In genomic region chr16:24700549-24701392, GRCh38 we compare ENCODE assay signal across 9 cellular contexts. TPM values are rescaled to one million over a fixed set of nuclear protein-coding genes. Genes with fewer than 3 reads are reported as not detected.
A peak's percentile ranks its signal among the peaks of the same experiment; 100 is the strongest.
DNase-seq lines count a peak whose midpoint lies in the region; ATAC-seq, FAIRE-seq and TF ChIP-seq lines count a peak whose summit lies in the region.
"Had no signal": no experiment of that assay in that cellular context is flagged by ENCODE, and none has a peak within 500 bp of the region (broad histone marks: within the 10 kb centered on the region; RNA-seq: fewer than 3 reads in every experiment).

No MANE protein-coding gene starts in this region.

- in situ Hi-C loops in HepG2 (cut with HindIII; ENCODE audit: extremely low pct_ligation_motif_present, low pct_unique_long_range_greater_than_20kb): no loop called here

- TF ChIP-seq EP300 in HepG2 (IDR thresholded peaks at IDR 0.05; ENCODE audit: low read depth in 2 of 2, low read length in 2 of 2) (no peak), HepG2 (CRISPR knock-in tag; IDR thresholded peaks at IDR 0.05; ENCODE audit: borderline replicate concordance) (no peak), upper lobe of left lung (IDR thresholded peaks at IDR 0.05) (peak in 3 of 4 donors; percentile 36 to 90 (median 63))

- H3K36me3 Mint-ChIP-seq in activated CD4-positive, alpha-beta T cell treated with anti-CD3 and anti-CD28 coated beads for 36 hours (ENCODE audit: low read depth): no peaks in the 10 kb centered on the region
- H3K36me3 Mint-ChIP-seq in activated CD4-positive, alpha-beta T cell treated with anti-CD3 and anti-CD28 coated beads, Interleukin-2, amount 10 ng/mL, durations not matched to agents 24 days and 14 days (ENCODE audit: low read depth): no peaks in the 10 kb centered on the region
- H3K36me3 Mint-ChIP-seq in activated CD8-positive, alpha-beta T cell treated with anti-CD3 and anti-CD28 coated beads for 36 hours (ENCODE audit: low read depth): no peaks in the 10 kb centered on the region
- H3K36me3 Mint-ChIP-seq: CD4-positive, CD25-positive, alpha-beta regulatory T cell had no signal

- no peaks in the 10 kb centered on the region for H3K9me3 Mint-ChIP-seq in activated CD4-positive, alpha-beta T cell treated with anti-CD3 and anti-CD28 coated beads for 36 hours (ENCODE audit: low read depth)
- H3K9me3 Mint-ChIP-seq in activated CD4-positive, alpha-beta T cell treated with anti-CD3 and anti-CD28 coated beads, Interleukin-2, amount 10 ng/mL, durations not matched to agents 24 days and 14 days: no peaks in the 10 kb centered on the region
- no peaks in the 10 kb centered on the region for H3K9me3 Mint-ChIP-seq in activated CD8-positive, alpha-beta T cell treated with anti-CD3 and anti-CD28 coated beads for 36 hours

- no peak overlapping the region for H3K4me2 ChIP-seq in HepG2 (ENCODE audit: low read depth, low read length)

- H3K9me3 ChIP-seq in HepG2 (ENCODE audit: low read length) (no peaks in the 10 kb centered on the region), upper lobe of left lung (no peaks in the 10 kb centered on the region)

- no peaks in the 10 kb centered on the region for H3K79me2 ChIP-seq in HepG2 (ENCODE audit: insufficient read depth, low read length)

- CTCF ChIA-PET in activated CD4-positive, alpha-beta T cell treated with anti-CD3 and anti-CD28 coated beads for 36 hours (lab: Charles Lee): no interaction called here
- CTCF ChIA-PET in HepG2 (lab: Yijun Ruan, JAX; ENCODE audit: low intra/inter-chr PET ratio, low total read pairs): no interaction called here
- CTCF ChIA-PET in activated CD8-positive, alpha-beta T cell treated with anti-CD3 and anti-CD28 coated beads for 36 hours (lab: Charles Lee): no interaction called here

- intact Hi-C loops in activated CD4-positive, alpha-beta T cell treated with anti-CD3 and anti-CD28 coated beads for 36 hours (cut with DNase I, micrococcal nuclease): no loop called here
- intact Hi-C loops in activated CD4-positive, alpha-beta T cell treated with anti-CD3 and anti-CD28 coated beads, Interleukin-2, amount 10 ng/mL, durations not matched to agents 24 days and 14 days (cut with micrococcal nuclease): no loop called here
- intact Hi-C loops in HepG2 (cut with micrococcal nuclease; ENCODE audit: unreplicated experiment): no loop called here
- intact Hi-C loops in activated CD8-positive, alpha-beta T cell treated with anti-CD3 and anti-CD28 coated beads for 36 hours (cut with micrococcal nuclease): no loop called here

- H3K4me1 ChIP-seq in HepG2 (ENCODE audit: insufficient read depth, low read length) (peaks cover 29% of the 10 kb centered on the region), upper lobe of left lung (peaks cover 0 to 6% (median 3%) of the 10 kb centered on the region in 4 donors)

- peaks cover 2% of the 10 kb centered on the region for H3K4me1 Mint-ChIP-seq in activated CD4-positive, alpha-beta T cell treated with anti-CD3 and anti-CD28 coated beads for 36 hours
- no peaks in the 10 kb centered on the region for H3K4me1 Mint-ChIP-seq in activated CD4-positive, alpha-beta T cell treated with anti-CD3 and anti-CD28 coated beads, Interleukin-2, amount 10 ng/mL, durations not matched to agents 24 days and 14 days
- H3K4me1 Mint-ChIP-seq in activated CD8-positive, alpha-beta T cell treated with anti-CD3 and anti-CD28 coated beads for 36 hours (ENCODE audit: low read depth): no peaks in the 10 kb centered on the region
- H3K4me1 Mint-ChIP-seq: CD4-positive, CD25-positive, alpha-beta regulatory T cell had no signal

- H2AFZ ChIP-seq in HepG2 (ENCODE audit: low read length): no peak overlapping the region

- POLR2A ChIA-PET in activated CD4-positive, alpha-beta T cell treated with anti-CD3 and anti-CD28 coated beads for 36 hours (lab: Charles Lee): no interaction called here
- POLR2A ChIA-PET in HepG2 (lab: Yijun Ruan, JAX): no interaction called here
- POLR2A ChIA-PET in activated CD8-positive, alpha-beta T cell treated with anti-CD3 and anti-CD28 coated beads for 36 hours (lab: Charles Lee): no interaction called here

- H3K27ac ChIP-seq in caudate nucleus (ENCODE audit: low read depth, low read length) (peak overlapping the region; percentile 82), HepG2 (ENCODE audit: extremely low read length, insufficient read depth, low read length) (no peak overlapping the region), upper lobe of left lung (peak overlapping the region in 3 of 4 donors; percentile 44 to 64 (median 59))

- no peak for TF ChIP-seq CTCF in HepG2 (CRISPR knock-in tag; IDR thresholded peaks at IDR 0.05)
- no peak for TF ChIP-seq CTCF in upper lobe of left lung (IDR thresholded peaks at IDR 0.05)
- TF ChIP-seq CTCF in activated CD8-positive, alpha-beta T cell treated with anti-CD3 and anti-CD28 coated beads for 36 hours (IDR thresholded peaks at IDR 0.05): no peak

- H3K4me3 Mint-ChIP-seq in activated CD4-positive, alpha-beta T cell treated with anti-CD3 and anti-CD28 coated beads for 36 hours: no peak overlapping the region
- H3K4me3 Mint-ChIP-seq in activated CD4-positive, alpha-beta T cell treated with anti-CD3 and anti-CD28 coated beads, Interleukin-2, amount 10 ng/mL, durations not matched to agents 24 days and 14 days: no peak overlapping the region
- no peak overlapping the region for H3K4me3 Mint-ChIP-seq in activated CD8-positive, alpha-beta T cell treated with anti-CD3 and anti-CD28 coated beads for 36 hours
- H3K4me3 Mint-ChIP-seq: CD4-positive, CD25-positive, alpha-beta regulatory T cell had no signal

- no peak for FAIRE-seq in HepG2 (lab: Jason Lieb, UNC)

- 0 out of 5 replicates have a peak, but pooled peaks cover 0 to 6% of the 10 kb centered on the region in 2 experiments for H3K27me3 ChIP-seq in HepG2 (ENCODE audit: control insufficient read depth in 1 of 2, insufficient read depth in 2 of 2, low read length in 2 of 2)
- no peaks in the 10 kb centered on the region for H3K27me3 ChIP-seq in upper lobe of left lung

- TF ChIP-seq POLR2A in HepG2 (IDR thresholded peaks at IDR 0.05; ENCODE audit: insufficient read depth in 1 of 2, low read depth in 2 of 2, low read length in 2 of 2): no peak
- TF ChIP-seq POLR2A in upper lobe of left lung (IDR thresholded peaks at IDR 0.05): no peak

- H3K36me3 ChIP-seq in HepG2 (replicated peaks in 1 of 2; ENCODE audit: control insufficient read depth in 1 of 2, insufficient read depth in 2 of 2, low read length in 2 of 2): no peaks in the 10 kb centered on the region
- no peaks in the 10 kb centered on the region for H3K36me3 ChIP-seq in upper lobe of left lung

- ATAC-seq in activated CD4-positive, alpha-beta T cell treated with anti-CD3 and anti-CD28 coated beads for 36 hours: no peak
- peak; percentile 79 for ATAC-seq in HepG2
- ATAC-seq in upper lobe of left lung (ENCODE audit: low FRiP score in 2 of 2): peak; percentile 92 to 95
- no peak for ATAC-seq in activated CD8-positive, alpha-beta T cell treated with anti-CD3 and anti-CD28 coated beads for 36 hours
- ATAC-seq in HG03280 (IDR thresholded peaks at IDR 0.05; ENCODE audit: unreplicated experiment): no peak

- no peak overlapping the region for H3K9ac ChIP-seq in HepG2 (ENCODE audit: insufficient read depth, low read depth, low read length)

- peaks cover 18% of the 10 kb centered on the region for H3K27me3 Mint-ChIP-seq in activated CD4-positive, alpha-beta T cell treated with anti-CD3 and anti-CD28 coated beads for 36 hours
- H3K27me3 Mint-ChIP-seq in activated CD4-positive, alpha-beta T cell treated with anti-CD3 and anti-CD28 coated beads, Interleukin-2, amount 10 ng/mL, durations not matched to agents 24 days and 14 days: peaks cover 10% of the 10 kb centered on the region
- H3K27me3 Mint-ChIP-seq in activated CD8-positive, alpha-beta T cell treated with anti-CD3 and anti-CD28 coated beads for 36 hours: peaks cover 7% of the 10 kb centered on the region

- no peak for TF ChIP-seq RAD21 in HepG2 (CRISPR knock-in tag; IDR thresholded peaks at IDR 0.05)

- peak; percentile 10 for DNase-seq in activated CD4-positive, alpha-beta T cell treated with anti-CD3 and anti-CD28 coated beads for 36 hours
- no peak for DNase-seq in activated CD4-positive, alpha-beta T cell treated with anti-CD3 and anti-CD28 coated beads, Interleukin-2, amount 10 ng/mL, durations not matched to agents 24 days and 14 days
- DNase-seq in caudate nucleus (lab: John Stamatoyannopoulos, UW): peak in 31 of 61 donors; percentile 1 to 67 (median 15)
- DNase-seq in HepG2 (ENCODE audit: low spot score): peak; percentile 60
- DNase-seq in upper lobe of left lung: peak in 1 of 2 donors; percentile 68
- no peak for DNase-seq in mesenteric fat pad (ENCODE audit: low spot score)
- DNase-seq in activated CD8-positive, alpha-beta T cell treated with anti-CD3 and anti-CD28 coated beads for 36 hours: no peak
- DNase-seq: CD4-positive, CD25-positive, alpha-beta regulatory T cell had no signal

- WGBS in HepG2 (ENCODE audit: low lambda C conversion rate): 32% methylated on average over 11 of the region's 11 CpGs
- WGBS in upper lobe of left lung, 2 donors: 71% methylated on average over 11 of the region's 11 CpGs

- H3K4me3 ChIP-seq in HepG2 (replicated peaks in 1 of 3; ENCODE audit: insufficient read depth in 1 of 3, low read depth in 2 of 3, low read length in 3 of 3): no peak overlapping the region
- H3K4me3 ChIP-seq in upper lobe of left lung: no peak overlapping the region

- H3K27ac Mint-ChIP-seq in activated CD4-positive, alpha-beta T cell treated with anti-CD3 and anti-CD28 coated beads for 36 hours: no peak overlapping the region
- no peak overlapping the region for H3K27ac Mint-ChIP-seq in activated CD4-positive, alpha-beta T cell treated with anti-CD3 and anti-CD28 coated beads, Interleukin-2, amount 10 ng/mL, durations not matched to agents 24 days and 14 days
- no peak overlapping the region for H3K27ac Mint-ChIP-seq in activated CD8-positive, alpha-beta T cell treated with anti-CD3 and anti-CD28 coated beads for 36 hours
- H3K27ac Mint-ChIP-seq: CD4-positive, CD25-positive, alpha-beta regulatory T cell had no signal

- H4K20me1 ChIP-seq in HepG2 (ENCODE audit: insufficient read depth, low read length): no peaks in the 10 kb centered on the region

- BruUV-seq in HepG2 (replicated peaks; lab: Mats Ljungman, UMichigan): no TSS peak

RNA-seq across cellular contexts. Expression of gene TNRC6A, which starts 28.7 kb away (rescaled TPM):
- 10 to 100 TPM; 34.6 to 46.1 TPM for total RNA-seq in activated CD4-positive, alpha-beta T cell treated with anti-CD3 and anti-CD28 coated beads for 36 hours
- 52.9 and 54.2 TPM in 2 replicates for total RNA-seq in activated CD4-positive, alpha-beta T cell treated with anti-CD3 and anti-CD28 coated beads, Interleukin-2, amount 10 ng/mL, durations not matched to agents 24 days and 14 days
- total RNA-seq in HepG2 (2016; rRNA removed; fragmentation: Illumina TruSeq; extraction: Trizol) (26.7 and 30.9 TPM in 2 replicates), upper lobe of left lung (100 to 1,000 TPM in 1 of 6 donors, 10 to 100 TPM in 5; 35.2 to 152 (median 65.3) TPM), mesenteric fat pad (55.3 TPM)
- 6.9 and 8.1 TPM in 2 replicates for total RNA-seq in HepG2 (2016; cell fraction: cytosol; rRNA removed; fragmentation: Illumina TruSeq; extraction: Trizol; ENCODE audit: low read depth)
- 24.9 and 33.4 TPM in 2 replicates for total RNA-seq in HepG2 (2016; cell fraction: insoluble cytoplasmic fraction; rRNA removed; fragmentation: Illumina TruSeq; extraction: Trizol)
- 10.5 and 13.0 TPM in 2 replicates for total RNA-seq in HepG2 (2016; cell fraction: membrane; rRNA removed; fragmentation: Illumina TruSeq; extraction: Trizol)
- 75.1 and 92.8 TPM in 2 replicates for total RNA-seq in HepG2 (2016; cell fraction: nucleus; rRNA removed; fragmentation: Illumina TruSeq; extraction: Trizol)
- polyA plus RNA-seq in HepG2 (2011; rRNA removed): 43.6 and 49.2 TPM in 2 replicates
- polyA plus RNA-seq in HepG2 (2011; cell fraction: cytosol; rRNA removed): 25.1 and 25.7 TPM in 2 replicates
- 154 and 160 TPM in 2 replicates for polyA plus RNA-seq in HepG2 (2011; cell fraction: nucleus; rRNA removed)
- 30.0 and 33.6 TPM in 2 replicates for polyA plus RNA-seq in HepG2 (2012)
- 0.53 and 1.5 TPM in 2 replicates for polyA plus RNA-seq in HepG2 (2016; cell fraction: cytosol; fragmentation: Illumina TruSeq; extraction: Trizol; ENCODE audit: low read depth)
- polyA plus RNA-seq in HepG2 (2016; cell fraction: insoluble cytoplasmic fraction; fragmentation: Illumina TruSeq; extraction: Trizol; ENCODE audit: low read depth): 17.2 and 18.0 TPM in 2 replicates
- polyA plus RNA-seq in HepG2 (2016; cell fraction: membrane; fragmentation: Illumina TruSeq; extraction: Trizol; ENCODE audit: low read depth): 1.1 and 1.6 TPM in 2 replicates
- 103 and 113 TPM in 2 replicates for polyA plus RNA-seq in HepG2 (2016; cell fraction: nucleus; fragmentation: Illumina TruSeq; extraction: Trizol; ENCODE audit: insufficient read depth, low read depth)
- 70.9 TPM in 2 replicates for polyA minus RNA-seq in HepG2 (2011; rRNA and poly(A)+ RNA removed; ENCODE audit: low replicate concordance)
- 19.3 and 29.4 TPM in 2 replicates for polyA minus RNA-seq in HepG2 (2011; cell fraction: cytosol; rRNA and poly(A)+ RNA removed)
- 205 and 259 TPM in 2 replicates for polyA minus RNA-seq in HepG2 (2011; cell fraction: nucleus; rRNA and poly(A)+ RNA removed)
- total RNA-seq in activated CD8-positive, alpha-beta T cell treated with anti-CD3 and anti-CD28 coated beads for 36 hours: 10 to 100 TPM; 27.7 to 28.9 TPM

Comparison
In these comparisons a context has a peak if more than half of its experiments do, and no peak if none do; other contexts are left out.
1. DNase-seq: peak in activated CD4-positive, alpha-beta T cell treated with anti-CD3 and anti-CD28 coated beads for 36 hours (single experiment), caudate nucleus (31 of 61) and HepG2 (single experiment); none in activated CD4-positive, alpha-beta T cell treated with anti-CD3 and anti-CD28 coated beads, Interleukin-2, amount 10 ng/mL, durations not matched to agents 24 days and 14 days (single experiment), mesenteric fat pad (single experiment) and activated CD8-positive, alpha-beta T cell treated with anti-CD3 and anti-CD28 coated beads for 36 hours (single experiment).
2. ATAC-seq: peak in HepG2 (single experiment) and upper lobe of left lung (2 of 2); none in activated CD4-positive, alpha-beta T cell treated with anti-CD3 and anti-CD28 coated beads for 36 hours (single experiment), activated CD8-positive, alpha-beta T cell treated with anti-CD3 and anti-CD28 coated beads for 36 hours (single experiment) and HG03280 (single experiment).